Comparison of ENCODE assay signal across 1 cellular context in the genomic region with DNA sequence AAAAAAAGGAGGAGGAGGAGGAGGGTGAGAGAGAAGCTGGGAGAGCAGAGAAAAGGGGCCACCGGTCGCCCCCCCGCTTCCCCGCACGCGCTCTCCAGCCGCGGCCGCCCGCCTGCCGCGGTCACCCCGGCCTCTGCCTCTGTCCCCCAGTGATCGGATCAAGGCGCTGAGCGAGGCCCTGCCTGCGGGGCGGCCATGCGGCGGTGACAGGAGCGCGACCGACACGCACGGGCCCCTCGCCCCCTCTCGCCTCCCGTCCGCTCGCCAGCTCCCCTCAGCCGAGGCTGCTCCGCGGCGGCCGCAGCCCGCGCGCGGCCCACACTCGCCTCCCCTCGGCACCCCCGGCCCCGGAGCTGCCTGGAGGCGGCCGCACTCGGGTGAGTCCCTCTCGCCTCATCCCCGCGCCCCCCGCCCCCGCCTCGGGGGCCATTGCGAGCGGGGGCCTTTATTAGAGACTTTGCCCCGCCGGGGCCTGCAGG.
A peak's percentile ranks its signal among the peaks of the same experiment; 100 is the strongest.
TF ChIP-seq lines count a peak whose summit lies in the region.

A gene (plus strand): TSS at position 27 of the 479 bp plus-strand sequence. CDS start 31,411 bp downstream, outside the sequence.

TF ChIP-seq in HepG2, 621 proteins besides CTCF, POLR2A, EP300 and RAD21 (continued from another document and continues in another):
- TF ChIP-seq GABPA (IDR thresholded peaks at IDR 0.05; ENCODE audit: low read depth, low read length) (no peak), GABPA (CRISPR knock-in tag; IDR thresholded peaks at IDR 0.05; ENCODE audit: low read depth) (no peak), THAP11 (CRISPR knock-in tag; IDR thresholded peaks at IDR 0.05) (peak; percentile 54), RBM22 (optimal IDR thresholded peaks at IDR 0.05; ENCODE audit: low read length) (no peak), CBX2 (IDR thresholded peaks at IDR 0.05; ENCODE audit: low read depth, low read length) (no peak), CBX2 (CRISPR knock-in tag; IDR thresholded peaks at IDR 0.05; ENCODE audit: low read depth) (no peak), ZBTB42 (CRISPR knock-in tag; IDR thresholded peaks at IDR 0.05) (no peak), RXRB (CRISPR knock-in tag; IDR thresholded peaks at IDR 0.05; ENCODE audit: borderline replicate concordance) (0 out of 2 replicates have a peak, but pooled peaks have one; percentile 2), LCORL (IDR thresholded peaks at IDR 0.05) (no peak), LCORL (CRISPR knock-in tag; IDR thresholded peaks at IDR 0.05) (no peak), ZNF160 (CRISPR knock-in tag; IDR thresholded peaks at IDR 0.05) (no peak), ZFP82 (CRISPR knock-in tag; IDR thresholded peaks at IDR 0.05; ENCODE audit: borderline replicate concordance) (0 out of 2 replicates have a peak, but pooled peaks have one; percentile 33), NFIB (CRISPR knock-in tag; IDR thresholded peaks at IDR 0.05; ENCODE audit: borderline replicate concordance) (no peak), DNMT1 (CRISPR knock-in tag; IDR thresholded peaks at IDR 0.05) (peak; percentile 40; the same call in 1 of the 2 replicates), ZNF382 (CRISPR knock-in tag; IDR thresholded peaks at IDR 0.05; ENCODE audit: borderline replicate concordance) (no peak), ZNF713 (CRISPR knock-in tag; IDR thresholded peaks at IDR 0.05) (no peak), NAIF1 (CRISPR knock-in tag; IDR thresholded peaks at IDR 0.05; ENCODE audit: borderline replicate concordance) (no peak), ZNF235 (CRISPR knock-in tag; IDR thresholded peaks at IDR 0.05; ENCODE audit: borderline replicate concordance) (no peak), NR1H2 (CRISPR knock-in tag; IDR thresholded peaks at IDR 0.05; ENCODE audit: borderline replicate concordance, low read depth) (no peak), GPN1 (CRISPR knock-in tag; IDR thresholded peaks at IDR 0.05; ENCODE audit: borderline replicate concordance) (no peak), CEBPG (CRISPR knock-in tag; IDR thresholded peaks at IDR 0.05) (no peak; the same call in 1 of the 2 replicates), ZNF484 (CRISPR knock-in tag; IDR thresholded peaks at IDR 0.05; ENCODE audit: borderline replicate concordance, low read depth) (no peak), ZSCAN21 (CRISPR knock-in tag; IDR thresholded peaks at IDR 0.05; ENCODE audit: borderline replicate concordance) (no peak; the same call in 1 of the 2 replicates), MED13 (CRISPR knock-in tag; IDR thresholded peaks at IDR 0.05) (no peak), THYN1 (CRISPR knock-in tag; IDR thresholded peaks at IDR 0.05; ENCODE audit: borderline replicate concordance, low read depth) (no peak), ZNF350 (CRISPR knock-in tag; IDR thresholded peaks at IDR 0.05; ENCODE audit: borderline replicate concordance, low read depth) (no peak), KLF15 (CRISPR knock-in tag; IDR thresholded peaks at IDR 0.05; ENCODE audit: borderline replicate concordance) (no peak), ZNF33B (CRISPR knock-in tag; IDR thresholded peaks at IDR 0.05) (no peak), ZNF34 (CRISPR knock-in tag; IDR thresholded peaks at IDR 0.05; ENCODE audit: borderline replicate concordance) (no peak), DNMT3B (CRISPR knock-in tag; conservative IDR thresholded peaks at IDR 0.05) (no peak), MAF1 (CRISPR knock-in tag; IDR thresholded peaks at IDR 0.05; ENCODE audit: borderline replicate concordance) (no peak)
- TF ChIP-seq, protein P1, sequence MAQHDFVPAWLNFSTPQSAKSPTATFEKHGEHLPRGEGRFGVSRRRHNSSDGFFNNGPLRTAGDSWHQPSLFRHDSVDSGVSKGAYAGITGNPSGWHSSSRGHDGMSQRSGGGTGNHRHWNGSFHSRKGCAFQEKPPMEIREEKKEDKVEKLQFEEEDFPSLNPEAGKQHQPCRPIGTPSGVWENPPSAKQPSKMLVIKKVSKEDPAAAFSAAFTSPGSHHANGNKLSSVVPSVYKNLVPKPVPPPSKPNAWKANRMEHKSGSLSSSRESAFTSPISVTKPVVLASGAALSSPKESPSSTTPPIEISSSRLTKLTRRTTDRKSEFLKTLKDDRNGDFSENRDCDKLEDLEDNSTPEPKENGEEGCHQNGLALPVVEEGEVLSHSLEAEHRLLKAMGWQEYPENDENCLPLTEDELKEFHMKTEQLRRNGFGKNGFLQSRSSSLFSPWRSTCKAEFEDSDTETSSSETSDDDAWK (CRISPR knock-in tag; IDR thresholded peaks at IDR 0.05), result no peak
- TF ChIP-seq, protein P2, sequence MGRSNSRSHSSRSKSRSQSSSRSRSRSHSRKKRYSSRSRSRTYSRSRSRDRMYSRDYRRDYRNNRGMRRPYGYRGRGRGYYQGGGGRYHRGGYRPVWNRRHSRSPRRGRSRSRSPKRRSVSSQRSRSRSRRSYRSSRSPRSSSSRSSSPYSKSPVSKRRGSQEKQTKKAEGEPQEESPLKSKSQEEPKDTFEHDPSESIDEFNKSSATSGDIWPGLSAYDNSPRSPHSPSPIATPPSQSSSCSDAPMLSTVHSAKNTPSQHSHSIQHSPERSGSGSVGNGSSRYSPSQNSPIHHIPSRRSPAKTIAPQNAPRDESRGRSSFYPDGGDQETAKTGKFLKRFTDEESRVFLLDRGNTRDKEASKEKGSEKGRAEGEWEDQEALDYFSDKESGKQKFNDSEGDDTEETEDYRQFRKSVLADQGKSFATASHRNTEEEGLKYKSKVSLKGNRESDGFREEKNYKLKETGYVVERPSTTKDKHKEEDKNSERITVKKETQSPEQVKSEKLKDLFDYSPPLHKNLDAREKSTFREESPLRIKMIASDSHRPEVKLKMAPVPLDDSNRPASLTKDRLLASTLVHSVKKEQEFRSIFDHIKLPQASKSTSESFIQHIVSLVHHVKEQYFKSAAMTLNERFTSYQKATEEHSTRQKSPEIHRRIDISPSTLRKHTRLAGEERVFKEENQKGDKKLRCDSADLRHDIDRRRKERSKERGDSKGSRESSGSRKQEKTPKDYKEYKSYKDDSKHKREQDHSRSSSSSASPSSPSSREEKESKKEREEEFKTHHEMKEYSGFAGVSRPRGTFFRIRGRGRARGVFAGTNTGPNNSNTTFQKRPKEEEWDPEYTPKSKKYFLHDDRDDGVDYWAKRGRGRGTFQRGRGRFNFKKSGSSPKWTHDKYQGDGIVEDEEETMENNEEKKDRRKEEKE (IDR thresholded peaks at IDR 0.05), result no peak
- TF ChIP-seq, protein P3, sequence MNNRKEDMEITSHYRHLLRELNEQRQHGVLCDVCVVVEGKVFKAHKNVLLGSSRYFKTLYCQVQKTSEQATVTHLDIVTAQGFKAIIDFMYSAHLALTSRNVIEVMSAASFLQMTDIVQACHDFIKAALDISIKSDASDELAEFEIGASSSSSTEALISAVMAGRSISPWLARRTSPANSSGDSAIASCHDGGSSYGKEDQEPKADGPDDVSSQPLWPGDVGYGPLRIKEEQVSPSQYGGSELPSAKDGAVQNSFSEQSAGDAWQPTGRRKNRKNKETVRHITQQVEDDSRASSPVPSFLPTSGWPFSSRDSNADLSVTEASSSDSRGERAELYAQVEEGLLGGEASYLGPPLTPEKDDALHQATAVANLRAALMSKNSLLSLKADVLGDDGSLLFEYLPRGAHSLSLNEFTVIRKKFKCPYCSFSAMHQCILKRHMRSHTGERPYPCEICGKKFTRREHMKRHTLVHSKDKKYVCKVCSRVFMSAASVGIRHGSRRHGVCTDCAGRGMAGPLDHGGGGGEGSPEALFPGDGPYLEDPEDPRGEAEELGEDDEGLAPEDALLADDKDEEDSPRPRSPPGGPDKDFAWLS (CRISPR knock-in tag; IDR thresholded peaks at IDR 0.05; ENCODE audit: borderline replicate concordance), result no peak
- TF ChIP-seq, protein P4, sequence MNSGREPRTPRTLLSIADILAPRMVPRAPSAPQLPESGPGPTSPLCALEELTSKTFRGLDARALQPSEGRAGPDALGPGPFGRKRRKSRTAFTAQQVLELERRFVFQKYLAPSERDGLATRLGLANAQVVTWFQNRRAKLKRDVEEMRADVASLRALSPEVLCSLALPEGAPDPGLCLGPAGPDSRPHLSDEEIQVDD (CRISPR knock-in tag; IDR thresholded peaks at IDR 0.05; ENCODE audit: borderline replicate concordance), result no peak; the same call in 1 of the 2 replicates
- TF ChIP-seq, protein P5, sequence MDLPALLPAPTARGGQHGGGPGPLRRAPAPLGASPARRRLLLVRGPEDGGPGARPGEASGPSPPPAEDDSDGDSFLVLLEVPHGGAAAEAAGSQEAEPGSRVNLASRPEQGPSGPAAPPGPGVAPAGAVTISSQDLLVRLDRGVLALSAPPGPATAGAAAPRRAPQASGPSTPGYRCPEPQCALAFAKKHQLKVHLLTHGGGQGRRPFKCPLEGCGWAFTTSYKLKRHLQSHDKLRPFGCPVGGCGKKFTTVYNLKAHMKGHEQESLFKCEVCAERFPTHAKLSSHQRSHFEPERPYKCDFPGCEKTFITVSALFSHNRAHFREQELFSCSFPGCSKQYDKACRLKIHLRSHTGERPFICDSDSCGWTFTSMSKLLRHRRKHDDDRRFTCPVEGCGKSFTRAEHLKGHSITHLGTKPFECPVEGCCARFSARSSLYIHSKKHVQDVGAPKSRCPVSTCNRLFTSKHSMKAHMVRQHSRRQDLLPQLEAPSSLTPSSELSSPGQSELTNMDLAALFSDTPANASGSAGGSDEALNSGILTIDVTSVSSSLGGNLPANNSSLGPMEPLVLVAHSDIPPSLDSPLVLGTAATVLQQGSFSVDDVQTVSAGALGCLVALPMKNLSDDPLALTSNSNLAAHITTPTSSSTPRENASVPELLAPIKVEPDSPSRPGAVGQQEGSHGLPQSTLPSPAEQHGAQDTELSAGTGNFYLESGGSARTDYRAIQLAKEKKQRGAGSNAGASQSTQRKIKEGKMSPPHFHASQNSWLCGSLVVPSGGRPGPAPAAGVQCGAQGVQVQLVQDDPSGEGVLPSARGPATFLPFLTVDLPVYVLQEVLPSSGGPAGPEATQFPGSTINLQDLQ (CRISPR knock-in tag; IDR thresholded peaks at IDR 0.05), result no peak
- TF ChIP-seq, protein P6, sequence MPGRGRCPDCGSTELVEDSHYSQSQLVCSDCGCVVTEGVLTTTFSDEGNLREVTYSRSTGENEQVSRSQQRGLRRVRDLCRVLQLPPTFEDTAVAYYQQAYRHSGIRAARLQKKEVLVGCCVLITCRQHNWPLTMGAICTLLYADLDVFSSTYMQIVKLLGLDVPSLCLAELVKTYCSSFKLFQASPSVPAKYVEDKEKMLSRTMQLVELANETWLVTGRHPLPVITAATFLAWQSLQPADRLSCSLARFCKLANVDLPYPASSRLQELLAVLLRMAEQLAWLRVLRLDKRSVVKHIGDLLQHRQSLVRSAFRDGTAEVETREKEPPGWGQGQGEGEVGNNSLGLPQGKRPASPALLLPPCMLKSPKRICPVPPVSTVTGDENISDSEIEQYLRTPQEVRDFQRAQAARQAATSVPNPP (CRISPR knock-in tag; IDR thresholded peaks at IDR 0.05), result no peak
- TF ChIP-seq, protein P7, sequence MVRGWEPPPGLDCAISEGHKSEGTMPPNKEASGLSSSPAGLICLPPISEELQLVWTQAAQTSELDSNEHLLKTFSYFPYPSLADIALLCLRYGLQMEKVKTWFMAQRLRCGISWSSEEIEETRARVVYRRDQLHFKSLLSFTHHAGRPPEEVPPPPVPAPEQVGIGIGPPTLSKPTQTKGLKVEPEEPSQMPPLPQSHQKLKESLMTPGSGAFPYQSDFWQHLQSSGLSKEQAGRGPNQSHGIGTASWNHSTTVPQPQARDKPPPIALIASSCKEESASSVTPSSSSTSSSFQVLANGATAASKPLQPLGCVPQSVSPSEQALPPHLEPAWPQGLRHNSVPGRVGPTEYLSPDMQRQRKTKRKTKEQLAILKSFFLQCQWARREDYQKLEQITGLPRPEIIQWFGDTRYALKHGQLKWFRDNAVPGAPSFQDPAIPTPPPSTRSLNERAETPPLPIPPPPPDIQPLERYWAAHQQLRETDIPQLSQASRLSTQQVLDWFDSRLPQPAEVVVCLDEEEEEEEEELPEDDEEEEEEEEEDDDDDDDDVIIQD (CRISPR knock-in tag; IDR thresholded peaks at IDR 0.05; ENCODE audit: low read depth), result no peak
- TF ChIP-seq, protein P8, sequence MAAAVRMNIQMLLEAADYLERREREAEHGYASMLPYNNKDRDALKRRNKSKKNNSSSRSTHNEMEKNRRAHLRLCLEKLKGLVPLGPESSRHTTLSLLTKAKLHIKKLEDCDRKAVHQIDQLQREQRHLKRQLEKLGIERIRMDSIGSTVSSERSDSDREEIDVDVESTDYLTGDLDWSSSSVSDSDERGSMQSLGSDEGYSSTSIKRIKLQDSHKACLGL (CRISPR knock-in tag; IDR thresholded peaks at IDR 0.05), result no peak
- TF ChIP-seq, protein P9, sequence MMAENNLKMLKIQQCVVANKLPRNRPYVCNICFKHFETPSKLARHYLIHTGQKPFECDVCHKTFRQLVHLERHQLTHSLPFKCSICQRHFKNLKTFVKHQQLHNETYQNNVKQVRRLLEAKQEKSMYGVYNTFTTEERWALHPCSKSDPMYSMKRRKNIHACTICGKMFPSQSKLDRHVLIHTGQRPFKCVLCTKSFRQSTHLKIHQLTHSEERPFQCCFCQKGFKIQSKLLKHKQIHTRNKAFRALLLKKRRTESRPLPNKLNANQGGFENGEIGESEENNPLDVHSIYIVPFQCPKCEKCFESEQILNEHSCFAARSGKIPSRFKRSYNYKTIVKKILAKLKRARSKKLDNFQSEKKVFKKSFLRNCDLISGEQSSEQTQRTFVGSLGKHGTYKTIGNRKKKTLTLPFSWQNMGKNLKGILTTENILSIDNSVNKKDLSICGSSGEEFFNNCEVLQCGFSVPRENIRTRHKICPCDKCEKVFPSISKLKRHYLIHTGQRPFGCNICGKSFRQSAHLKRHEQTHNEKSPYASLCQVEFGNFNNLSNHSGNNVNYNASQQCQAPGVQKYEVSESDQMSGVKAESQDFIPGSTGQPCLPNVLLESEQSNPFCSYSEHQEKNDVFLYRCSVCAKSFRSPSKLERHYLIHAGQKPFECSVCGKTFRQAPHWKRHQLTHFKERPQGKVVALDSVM (CRISPR knock-in tag; IDR thresholded peaks at IDR 0.05), result no peak; the same call in 1 of the 2 replicates
- TF ChIP-seq, protein P10, sequence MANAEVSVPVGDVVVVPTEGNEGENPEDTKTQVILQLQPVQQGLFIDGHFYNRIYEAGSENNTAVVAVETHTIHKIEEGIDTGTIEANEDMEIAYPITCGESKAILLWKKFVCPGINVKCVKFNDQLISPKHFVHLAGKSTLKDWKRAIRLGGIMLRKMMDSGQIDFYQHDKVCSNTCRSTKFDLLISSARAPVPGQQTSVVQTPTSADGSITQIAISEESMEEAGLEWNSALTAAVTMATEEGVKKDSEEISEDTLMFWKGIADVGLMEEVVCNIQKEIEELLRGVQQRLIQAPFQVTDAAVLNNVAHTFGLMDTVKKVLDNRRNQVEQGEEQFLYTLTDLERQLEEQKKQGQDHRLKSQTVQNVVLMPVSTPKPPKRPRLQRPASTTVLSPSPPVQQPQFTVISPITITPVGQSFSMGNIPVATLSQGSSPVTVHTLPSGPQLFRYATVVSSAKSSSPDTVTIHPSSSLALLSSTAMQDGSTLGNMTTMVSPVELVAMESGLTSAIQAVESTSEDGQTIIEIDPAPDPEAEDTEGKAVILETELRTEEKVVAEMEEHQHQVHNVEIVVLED (CRISPR knock-in tag; IDR thresholded peaks at IDR 0.05; ENCODE audit: borderline replicate concordance), result peak; percentile 3; the same call in 1 of the 2 replicates
- TF ChIP-seq, protein P11, sequence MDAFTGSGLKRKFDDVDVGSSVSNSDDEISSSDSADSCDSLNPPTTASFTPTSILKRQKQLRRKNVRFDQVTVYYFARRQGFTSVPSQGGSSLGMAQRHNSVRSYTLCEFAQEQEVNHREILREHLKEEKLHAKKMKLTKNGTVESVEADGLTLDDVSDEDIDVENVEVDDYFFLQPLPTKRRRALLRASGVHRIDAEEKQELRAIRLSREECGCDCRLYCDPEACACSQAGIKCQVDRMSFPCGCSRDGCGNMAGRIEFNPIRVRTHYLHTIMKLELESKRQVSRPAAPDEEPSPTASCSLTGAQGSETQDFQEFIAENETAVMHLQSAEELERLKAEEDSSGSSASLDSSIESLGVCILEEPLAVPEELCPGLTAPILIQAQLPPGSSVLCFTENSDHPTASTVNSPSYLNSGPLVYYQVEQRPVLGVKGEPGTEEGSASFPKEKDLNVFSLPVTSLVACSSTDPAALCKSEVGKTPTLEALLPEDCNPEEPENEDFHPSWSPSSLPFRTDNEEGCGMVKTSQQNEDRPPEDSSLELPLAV (CRISPR knock-in tag; conservative IDR thresholded peaks at IDR 0.05; ENCODE audit: low read depth), result no peak
